ENCODE assay signal across 9 cellular contexts in genomic region chr5:171162602-171163001, GRCh38.
DNase-seq lines count a peak whose midpoint lies in the region; ATAC-seq, FAIRE-seq and TF ChIP-seq lines count a peak whose summit lies in the region.
"Had no signal": no experiment of that assay in that cellular context is flagged by ENCODE, and none has a peak within 500 bp of the region (broad histone marks: within the 10 kb centered on the region; RNA-seq: fewer than 3 reads in every experiment).

No MANE protein-coding gene starts in this region.

- TF ChIP-seq POLR2A in Peyer's patch (IDR thresholded peaks at IDR 0.05), result no peak
- TF ChIP-seq POLR2A in prostate gland (IDR thresholded peaks at IDR 0.05), result no peak

- peak; percentile 35 for TF ChIP-seq CTCF in D721Med (IDR thresholded peaks at IDR 0.05; ENCODE audit: insufficient read depth, missing control alignments)
- TF ChIP-seq CTCF in fibroblast of mammary gland (conservative IDR thresholded peaks at IDR 0.05; ENCODE audit: control insufficient read depth, insufficient read depth, low read depth, low read length), result peak; percentile 56
- TF ChIP-seq CTCF in Peyer's patch (IDR thresholded peaks at IDR 0.05), result no peak
- no peak for TF ChIP-seq CTCF in prostate gland (IDR thresholded peaks at IDR 0.05)

- peak; percentile 78 for ATAC-seq in GM21367 (IDR thresholded peaks at IDR 0.05; ENCODE audit: unreplicated experiment)
- no peak for ATAC-seq in activated naive CD8-positive, alpha-beta T cell treated with anti-CD3 and anti-CD28 coated beads, Interleukin-2, amount 50 U/mL, for 24 hours

- intact Hi-C loops in prostate gland (cut with DNase I), result no loop called here

- H3K9me3 ChIP-seq in Peyer's patch (no peaks in the 10 kb centered on the region), prostate gland (no peaks in the 10 kb centered on the region)

- H3K36me3 ChIP-seq in Peyer's patch (no peaks in the 10 kb centered on the region), prostate gland (no peaks in the 10 kb centered on the region)

- no peak overlapping the region for H3K4me3 Mint-ChIP-seq in activated naive CD8-positive, alpha-beta T cell treated with anti-CD3 and anti-CD28 coated beads, Interleukin-2, amount 50 U/mL, for 24 hours
- H3K4me3 Mint-ChIP-seq: stimulated activated naive B cell treated with anti-CD40 and anti-IgM and Interleukin-4, amounts not matched to agents 10 μg/mL and 1 μg/mL and 100 μg/mL, for 72 hours had no signal

- H3K27me3 ChIP-seq in Peyer's patch (no peaks in the 10 kb centered on the region), prostate gland (replicated peaks; ENCODE audit: insufficient read depth) (no peaks in the 10 kb centered on the region)

- H3K27ac ChIP-seq in Peyer's patch (no peak overlapping the region), prostate gland (no peak overlapping the region)

- H3K9me3 Mint-ChIP-seq in activated naive CD8-positive, alpha-beta T cell treated with anti-CD3 and anti-CD28 coated beads, Interleukin-2, amount 50 U/mL, for 24 hours, result no peaks in the 10 kb centered on the region
- H3K9me3 Mint-ChIP-seq: stimulated activated naive B cell treated with anti-CD40 and anti-IgM and Interleukin-4, amounts not matched to agents 10 μg/mL and 1 μg/mL and 100 μg/mL, for 72 hours had no signal

- no peak overlapping the region for H3K27ac Mint-ChIP-seq in activated naive CD8-positive, alpha-beta T cell treated with anti-CD3 and anti-CD28 coated beads, Interleukin-2, amount 50 U/mL, for 24 hours
- H3K27ac Mint-ChIP-seq: stimulated activated naive B cell treated with anti-CD40 and anti-IgM and Interleukin-4, amounts not matched to agents 10 μg/mL and 1 μg/mL and 100 μg/mL, for 72 hours had no signal

- H3K27me3 Mint-ChIP-seq in activated naive CD8-positive, alpha-beta T cell treated with anti-CD3 and anti-CD28 coated beads, Interleukin-2, amount 50 U/mL, for 24 hours, result no peaks in the 10 kb centered on the region

- DNase-seq in D721Med (ENCODE audit: insufficient read length, low spot score), result no peak
- peak; percentile 36 for DNase-seq in NCI-H146 (lab: John Stamatoyannopoulos, UW)
- DNase-seq in fibroblast of mammary gland (ENCODE audit: low read depth), result peak; percentile 18
- no peak for DNase-seq in anterior cingulate cortex (lab: John Stamatoyannopoulos, UW)
- no peak for DNase-seq in activated naive CD8-positive, alpha-beta T cell treated with anti-CD3 and anti-CD28 coated beads, Interleukin-2, amount 50 U/mL, for 24 hours
- DNase-seq in Peyer's patch, result no peak
- no peak for DNase-seq in prostate gland (ENCODE audit: low spot score)
- DNase-seq: stimulated activated naive B cell treated with anti-CD40 and anti-IgM and Interleukin-4, amounts not matched to agents 10 μg/mL and 1 μg/mL and 100 μg/mL, for 72 hours had no signal

- no peaks in the 10 kb centered on the region for H3K36me3 Mint-ChIP-seq in activated naive CD8-positive, alpha-beta T cell treated with anti-CD3 and anti-CD28 coated beads, Interleukin-2, amount 50 U/mL, for 24 hours (ENCODE audit: low read depth)
- H3K36me3 Mint-ChIP-seq: stimulated activated naive B cell treated with anti-CD40 and anti-IgM and Interleukin-4, amounts not matched to agents 10 μg/mL and 1 μg/mL and 100 μg/mL, for 72 hours had no signal

- FAIRE-seq in D721Med (lab: Jason Lieb, UNC), result no peak

- 71% methylated on average over 1 of the region's 1 CpG for WGBS in prostate gland

- no peaks in the 10 kb centered on the region for H3K4me1 ChIP-seq in Peyer's patch
- no peaks in the 10 kb centered on the region for H3K4me1 ChIP-seq in prostate gland (replicated peaks)

- H3K4me3 ChIP-seq in fibroblast of mammary gland (ENCODE audit: control insufficient read depth, low read depth, low read length), result no peak overlapping the region
- no peak overlapping the region for H3K4me3 ChIP-seq in Peyer's patch
- H3K4me3 ChIP-seq in prostate gland, result no peak overlapping the region

- H3K4me1 Mint-ChIP-seq in activated naive CD8-positive, alpha-beta T cell treated with anti-CD3 and anti-CD28 coated beads, Interleukin-2, amount 50 U/mL, for 24 hours, result no peaks in the 10 kb centered on the region
- H3K4me1 Mint-ChIP-seq: stimulated activated naive B cell treated with anti-CD40 and anti-IgM and Interleukin-4, amounts not matched to agents 10 μg/mL and 1 μg/mL and 100 μg/mL, for 72 hours had no signal

Comparison
In these comparisons a context has a peak if more than half of its experiments do, and no peak if none do; other contexts are left out.
1. DNase-seq: peak in NCI-H146 (single experiment) and fibroblast of mammary gland (single experiment); none in D721Med (single experiment), anterior cingulate cortex (0 of 58), activated naive CD8-positive, alpha-beta T cell treated with anti-CD3 and anti-CD28 coated beads, Interleukin-2, amount 50 U/mL, for 24 hours (single experiment), Peyer's patch (0 of 3) and prostate gland (single experiment).
2. CTCF ChIP-seq: peak in D721Med (single experiment) and fibroblast of mammary gland (single experiment); none in Peyer's patch (0 of 6) and prostate gland (0 of 4).